In the genomic region with DNA sequence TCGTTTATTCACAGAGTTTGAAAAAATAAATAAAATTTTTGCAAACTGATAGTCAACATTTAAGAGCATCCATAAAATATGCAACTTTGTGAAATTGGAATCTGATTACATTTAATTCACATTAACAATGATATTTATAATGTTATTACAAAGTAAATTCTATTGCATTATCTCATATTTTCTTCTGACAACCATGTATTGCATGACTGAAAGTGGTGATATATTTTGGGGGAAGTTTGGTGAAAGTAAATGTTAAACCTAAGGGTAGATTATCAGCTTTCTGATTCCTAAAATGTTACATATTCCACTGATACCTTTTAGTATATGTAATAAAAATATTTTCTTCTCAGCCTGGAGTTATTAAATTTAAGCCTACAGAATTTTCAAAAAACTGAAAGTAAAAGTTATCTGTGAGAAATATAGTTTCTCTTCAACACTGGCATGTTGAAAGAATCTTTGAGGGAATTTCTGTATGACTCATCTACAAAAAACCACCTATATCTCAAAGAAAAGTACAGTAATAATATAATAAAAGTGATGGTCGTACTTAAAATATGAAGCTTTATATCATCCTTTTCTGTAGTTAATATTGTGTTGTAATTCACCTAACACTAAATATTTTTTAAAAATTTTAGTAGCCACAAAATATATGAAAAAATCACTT, we compare ENCODE assay signal across 16 cellular contexts.
DNase-seq lines count a peak whose midpoint lies in the region; ATAC-seq and TF ChIP-seq lines count a peak whose summit lies in the region.
"Had no signal": no experiment of that assay in that cellular context is flagged by ENCODE, and none has a peak within 500 bp of the region (broad histone marks: within the 10 kb centered on the region; RNA-seq: fewer than 3 reads in every experiment).

No MANE protein-coding gene starts in this region.

- no peak for TF ChIP-seq CTCF in smooth muscle cell (IDR thresholded peaks at IDR 0.05; ENCODE audit: borderline replicate concordance, insufficient read depth, poor library complexity, severe bottlenecking)

- H3K79me2 ChIP-seq in smooth muscle cell (ENCODE audit: low read depth), result no peaks in the 10 kb centered on the region

- no peaks in the 10 kb centered on the region for H3K27me3 ChIP-seq in smooth muscle cell (ENCODE audit: low read depth)
- H3K27me3 ChIP-seq: left lung, sigmoid colon had no signal

- no peaks in the 10 kb centered on the region for H3K9me3 ChIP-seq in smooth muscle cell (replicated peaks; ENCODE audit: low read depth)

- no peak overlapping the region for H3K9ac ChIP-seq in smooth muscle cell (ENCODE audit: low read depth)

- WGBS in smooth muscle cell (ENCODE audit: low lambda C conversion rate), result 82% methylated on average over 2 of the region's 2 CpGs

- no peaks in the 10 kb centered on the region for H4K20me1 ChIP-seq in smooth muscle cell (ENCODE audit: low read depth)

- DNase-seq in M059J (ENCODE audit: low read depth) (peak; percentile 3), iris pigment epithelial cell (ENCODE audit: low read depth) (peak; percentile 27), smooth muscle cell (lab: John Stamatoyannopoulos, UW; ENCODE audit: unreplicated experiment) (no peak), putamen (ENCODE audit: low spot score) (no peak), D341Med (ENCODE audit: low spot score) (no peak)
- DNase-seq: activated CD8-positive, alpha-beta memory T cell treated with anti-CD3 and anti-CD28 coated beads, Interleukin-2, amount 50 U/mL, for 4 hours; activated gamma-delta T cell treated with Interleukin-2 at 50 U/mL for 16 hours; AML-193; foreskin melanocyte; left lung; NCI-H1694 treated with DMSO at 0.1 percent for 48 hours; NCI-H345; sigmoid colon; stimulated activated CD4-positive, alpha-beta T cell treated with anti-CD3 and anti-CD28 coated beads, Interleukin-2, amount 100 ng/mL, for 24 hours had no signal

- H3K4me1 ChIP-seq in smooth muscle cell (ENCODE audit: low read depth), result no peaks in the 10 kb centered on the region
- H3K4me1 ChIP-seq: left lung, sigmoid colon had no signal

- no peak overlapping the region for H3K4me3 ChIP-seq in smooth muscle cell
- H3K4me3 ChIP-seq: left lung, sigmoid colon had no signal

- no peak overlapping the region for H2AFZ ChIP-seq in smooth muscle cell (ENCODE audit: low read depth)

- no peaks in the 10 kb centered on the region for H3F3A ChIP-seq in smooth muscle cell (ENCODE audit: low read depth)

- H3K4me2 ChIP-seq in smooth muscle cell, result no peak overlapping the region

- no peak overlapping the region for H3K27ac ChIP-seq in smooth muscle cell (ENCODE audit: low read depth)
- H3K27ac ChIP-seq: left lung, sigmoid colon had no signal

- H3K36me3 ChIP-seq in smooth muscle cell (ENCODE audit: low read depth), result no peaks in the 10 kb centered on the region
- H3K36me3 ChIP-seq: left lung, sigmoid colon had no signal

- peak; percentile 60 for ATAC-seq in GM18858 (IDR thresholded peaks at IDR 0.05; ENCODE audit: unreplicated experiment)
- ATAC-seq in HG02852 (IDR thresholded peaks at IDR 0.05; ENCODE audit: unreplicated experiment), result peak; percentile 75
- ATAC-seq: left lung had no signal

Comparison
In these comparisons a context has a peak if more than half of its experiments do, and no peak if none do; other contexts are left out.
1. DNase-seq: peak in M059J (single experiment) and iris pigment epithelial cell (single experiment); none in smooth muscle cell (single experiment), putamen (single experiment) and D341Med (single experiment).